12 cellular contexts compared by ENCODE assay signal in the genomic region with DNA sequence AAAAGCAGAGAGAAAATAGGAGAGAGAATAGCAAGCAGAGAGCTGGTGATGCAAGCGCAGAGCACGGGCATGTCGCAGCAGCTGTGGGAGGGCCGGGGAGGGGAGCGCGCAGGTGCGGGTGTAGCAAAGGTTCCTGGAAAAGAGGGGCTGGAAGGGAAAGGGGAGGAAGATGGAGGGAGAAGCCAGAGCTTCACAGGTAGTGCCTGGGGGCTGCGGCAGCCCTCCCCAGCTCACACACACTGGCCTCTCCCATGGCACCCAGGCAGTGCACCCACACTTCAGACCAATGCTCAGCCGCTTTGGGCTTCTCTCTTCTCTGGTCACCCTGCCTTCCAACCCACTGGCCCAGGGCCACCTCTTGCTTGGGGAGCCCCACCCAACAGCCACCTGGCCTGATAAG.
"Had no signal": no experiment of that assay in that cellular context is flagged by ENCODE, and none has a peak within 500 bp of the region (broad histone marks: within the 10 kb centered on the region; RNA-seq: fewer than 3 reads in every experiment).

No MANE protein-coding gene starts in this region.

- DNase-seq: activated CD4-positive, alpha-beta T cell treated with anti-CD3 and anti-CD28 coated beads for 1 hour; activated CD8-positive, alpha-beta T cell treated with anti-CD3 and anti-CD28 coated beads, Interleukin-2, amount 10 ng/mL, durations not matched to agents 7 days and 5 days; amniotic stem cell; body of pancreas; dermis blood vessel endothelial cell; immature natural killer cell; mesendoderm; small intestine; T1000; tibial artery had no signal

- H3K36me3 ChIP-seq: tibial artery had no signal

- H3K9me3 ChIP-seq: body of pancreas, tibial artery had no signal

- H3K27me3 ChIP-seq: body of pancreas had no signal

- H3K27ac ChIP-seq: body of pancreas, parathyroid adenoma, tibial artery had no signal

- H3K4me1 ChIP-seq: body of pancreas, parathyroid adenoma, tibial artery had no signal

- ATAC-seq: activated CD8-positive, alpha-beta T cell treated with anti-CD3 and anti-CD28 coated beads, Interleukin-2, amount 10 ng/mL, durations not matched to agents 7 days and 5 days; activated naive CD4-positive, alpha-beta T cell treated with anti-CD3 and anti-CD28 coated beads, Interleukin-2, amount 50 U/mL, for 72 hours; body of pancreas had no signal

- H3K4me3 ChIP-seq: body of pancreas, tibial artery had no signal

- H3K9ac ChIP-seq: parathyroid adenoma had no signal
